10 cellular contexts compared by ENCODE assay signal in the genomic region with DNA sequence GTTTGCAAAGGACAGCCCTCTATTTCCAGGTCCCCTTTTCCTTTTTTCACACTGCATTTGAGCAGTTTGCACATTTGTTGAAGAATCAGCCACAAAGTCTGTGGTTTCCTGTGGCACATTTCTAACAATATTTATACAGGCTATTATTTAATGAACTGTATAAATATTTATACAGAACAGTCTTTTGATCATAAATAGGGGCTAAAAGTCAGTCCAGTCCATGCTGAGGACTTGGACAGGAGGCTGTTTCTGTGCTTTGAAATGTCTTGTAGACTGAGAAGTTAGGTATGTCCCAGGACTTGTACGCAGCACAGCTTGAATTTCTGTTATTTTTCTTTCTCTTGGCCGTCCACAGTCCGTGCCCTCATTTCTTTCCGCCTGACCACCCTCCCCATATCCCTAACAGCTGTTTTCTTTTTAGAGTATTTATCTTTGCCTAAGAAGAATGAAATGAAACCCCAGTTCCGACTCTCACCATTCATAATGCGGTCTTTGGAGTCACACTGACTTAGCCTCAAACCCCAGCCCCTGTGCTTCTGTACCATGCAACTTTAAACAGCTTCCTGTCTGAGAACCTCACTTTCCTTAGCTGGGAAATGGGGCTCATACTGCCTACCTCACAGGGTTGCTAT. TPM values are rescaled to one million over a fixed set of nuclear protein-coding genes. Genes with fewer than 3 reads are reported as not detected.
A peak's percentile ranks its signal among the peaks of the same experiment; 100 is the strongest.
DNase-seq lines count a peak whose midpoint lies in the region; ATAC-seq, FAIRE-seq and TF ChIP-seq lines count a peak whose summit lies in the region.
"Had no signal": no experiment of that assay in that cellular context is flagged by ENCODE, and none has a peak within 500 bp of the region (broad histone marks: within the 10 kb centered on the region; RNA-seq: fewer than 3 reads in every experiment).

No MANE protein-coding gene starts in this region.

- FAIRE-seq in A549 (lab: Jason Lieb, UNC): no peak
- FAIRE-seq: keratinocyte had no signal

- WGBS in A549 (ENCODE audit: missing lambda C conversion rate): 92% methylated on average over 6 of the region's 6 CpGs

- CTCF ChIA-PET in A549 (lab: Yijun Ruan, JAX): interaction anchor here (1.4 kb wide), 1 partner anchor 27 kb away, joined by 4 read pairs; no protein-coding TSS in a partner anchor

- no peak overlapping the region for H3K4me3 ChIP-seq in A549
- H3K4me3 ChIP-seq in brain microvascular endothelial cell (ENCODE audit: low read depth, low read length): peak overlapping the region; percentile 26
- H3K4me3 ChIP-seq in mucosa of descending colon: no peak overlapping the region

- TF ChIP-seq CTCF in A549 (IDR thresholded peaks at IDR 0.05) (no peak), brain microvascular endothelial cell (IDR thresholded peaks at IDR 0.05; ENCODE audit: low read depth, low read length, missing control alignments) (no peak), mucosa of descending colon (IDR thresholded peaks at IDR 0.05) (no peak)

- H3K4me2 ChIP-seq in A549: peak overlapping the region; percentile 15; the same call in 1 of the 3 replicates

- H3K27ac ChIP-seq in A549: 0 out of 6 replicates have a peak overlapping the region, but pooled peaks of 1 of the 2 experiments have one; percentile 37
- H3K27ac ChIP-seq in brain microvascular endothelial cell: peak overlapping the region; percentile 2

- peaks cover 15% of the 10 kb centered on the region; the same call in 2 of the 3 replicates for H3K4me1 ChIP-seq in A549
- H3K4me1 ChIP-seq in mucosa of descending colon (ENCODE audit: low read depth): peaks cover 5% of the 10 kb centered on the region

- TF ChIP-seq POLR2A in A549 (IDR thresholded peaks at IDR 0.05; ENCODE audit: low read length): no peak
- TF ChIP-seq POLR2A in GM18505 (IDR thresholded peaks at IDR 0.05; ENCODE audit: borderline replicate concordance, extremely low read depth, insufficient read depth, insufficient read length): no peak

- no peak for DNase-seq in A549 (ENCODE audit: low read depth in 1 of 2, low spot score in 1 of 2)
- peak; percentile 24 for DNase-seq in brain microvascular endothelial cell
- DNase-seq in mucosa of descending colon: no peak
- no peak for DNase-seq in NOMO-1 (lab: John Stamatoyannopoulos, UW; ENCODE audit: unreplicated experiment in 2 of 2)
- no peak for DNase-seq in NCI-H526 treated with DMSO at 0.1 percent for 48 hours (lab: John Stamatoyannopoulos, UW)
- DNase-seq: activated CD4-positive, CD25-positive, alpha-beta regulatory T cell had no signal

- ATAC-seq in A549 (no peak), GM21576 (IDR thresholded peaks at IDR 0.05; ENCODE audit: unreplicated experiment) (peak; percentile 67), mucosa of descending colon (peak; percentile 40), HG02763 (IDR thresholded peaks at IDR 0.05; ENCODE audit: unreplicated experiment) (no peak), GM18505 (IDR thresholded peaks at IDR 0.05; ENCODE audit: unreplicated experiment) (no peak)

- no peaks in the 10 kb centered on the region for H3K27me3 ChIP-seq in brain microvascular endothelial cell (replicated peaks)

- no peak for TF ChIP-seq RAD21 in A549 (conservative IDR thresholded peaks at IDR 0.05 in 1 of 2, IDR thresholded peaks at IDR 0.05 in 1 of 2)

- TF ChIP-seq EP300 in A549 (IDR thresholded peaks at IDR 0.05): no peak

- in situ Hi-C loops in brain microvascular endothelial cell (cut with HindIII; ENCODE audit: low pct_ligation_motif_present, low sequenced_read_pairs): no loop called here

- POLR2A ChIA-PET in A549 (lab: Yijun Ruan, JAX): no interaction called here

- no peaks in the 10 kb centered on the region for H3K9me3 ChIP-seq in A549
- no peaks in the 10 kb centered on the region for H3K9me3 ChIP-seq in mucosa of descending colon

- H3K36me3 ChIP-seq in brain microvascular endothelial cell (replicated peaks) (no peaks in the 10 kb centered on the region), mucosa of descending colon (ENCODE audit: low read depth) (no peaks in the 10 kb centered on the region)

- intact Hi-C loops in mucosa of descending colon (cut with DNase I, micrococcal nuclease): no loop called here

TF ChIP-seq in A549, 52 proteins besides CTCF, POLR2A, EP300 and RAD21:
- TF ChIP-seq TP53 (CRISPR knock-in tag; IDR thresholded peaks at IDR 0.05): no peak
- TF ChIP-seq FOSL2 (IDR thresholded peaks at IDR 0.05): no peak
- TF ChIP-seq FOSL2 (CRISPR knock-in tag; IDR thresholded peaks at IDR 0.05): no peak
- no peak for TF ChIP-seq HOXB13 (CRISPR knock-in tag; IDR thresholded peaks at IDR 0.05; ENCODE audit: low read depth)
- TF ChIP-seq, protein P1, sequence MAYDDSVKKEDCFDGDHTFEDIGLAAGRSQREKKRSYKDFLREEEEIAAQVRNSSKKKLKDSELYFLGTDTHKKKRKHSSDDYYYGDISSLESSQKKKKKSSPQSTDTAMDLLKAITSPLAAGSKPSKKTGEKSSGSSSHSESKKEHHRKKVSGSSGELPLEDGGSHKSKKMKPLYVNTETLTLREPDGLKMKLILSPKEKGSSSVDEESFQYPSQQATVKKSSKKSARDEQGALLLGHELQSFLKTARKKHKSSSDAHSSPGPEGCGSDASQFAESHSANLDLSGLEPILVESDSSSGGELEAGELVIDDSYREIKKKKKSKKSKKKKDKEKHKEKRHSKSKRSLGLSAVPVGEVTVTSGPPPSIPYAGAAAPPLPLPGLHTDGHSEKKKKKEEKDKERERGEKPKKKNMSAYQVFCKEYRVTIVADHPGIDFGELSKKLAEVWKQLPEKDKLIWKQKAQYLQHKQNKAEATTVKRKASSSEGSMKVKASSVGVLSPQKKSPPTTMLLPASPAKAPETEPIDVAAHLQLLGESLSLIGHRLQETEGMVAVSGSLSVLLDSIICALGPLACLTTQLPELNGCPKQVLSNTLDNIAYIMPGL (CRISPR knock-in tag; IDR thresholded peaks at IDR 0.05; ENCODE audit: borderline replicate concordance): no peak
- no peak for TF ChIP-seq ZSCAN20 (CRISPR knock-in tag; IDR thresholded peaks at IDR 0.05)
- no peak for TF ChIP-seq NPAS2 (CRISPR knock-in tag; IDR thresholded peaks at IDR 0.05; ENCODE audit: borderline replicate concordance)
- TF ChIP-seq TFCP2L1 (CRISPR knock-in tag; IDR thresholded peaks at IDR 0.05): no peak
- no peak for TF ChIP-seq BHLHE40 (IDR thresholded peaks at IDR 0.05; ENCODE audit: low read depth, low read length)
- no peak for TF ChIP-seq ZC3H11A (IDR thresholded peaks at IDR 0.05)
- no peak for TF ChIP-seq RFX5 (IDR thresholded peaks at IDR 0.05)
- TF ChIP-seq JUN (IDR thresholded peaks at IDR 0.05): no peak
- TF ChIP-seq JUNB (IDR thresholded peaks at IDR 0.05): no peak
- TF ChIP-seq CHD4 (IDR thresholded peaks at IDR 0.05; ENCODE audit: borderline replicate concordance): no peak
- no peak for TF ChIP-seq FOSB (CRISPR knock-in tag; IDR thresholded peaks at IDR 0.05)
- no peak for TF ChIP-seq RCOR1 (IDR thresholded peaks at IDR 0.05; ENCODE audit: low read depth, low read length)
- no peak for TF ChIP-seq NFE2L2 (conservative IDR thresholded peaks at IDR 0.05; ENCODE audit: low read length)
- TF ChIP-seq, protein P2, sequence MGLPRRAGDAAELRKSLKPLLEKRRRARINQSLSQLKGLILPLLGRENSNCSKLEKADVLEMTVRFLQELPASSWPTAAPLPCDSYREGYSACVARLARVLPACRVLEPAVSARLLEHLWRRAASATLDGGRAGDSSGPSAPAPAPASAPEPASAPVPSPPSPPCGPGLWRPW (IDR thresholded peaks at IDR 0.05): no peak
- TF ChIP-seq ESRRA (IDR thresholded peaks at IDR 0.05; ENCODE audit: borderline replicate concordance, low read length): no peak
- no peak for TF ChIP-seq HOXB5 (CRISPR knock-in tag; IDR thresholded peaks at IDR 0.05)

RNA-seq across cellular contexts. Expression of a gene that starts 19.7 kb away (rescaled TPM):
- polyA plus RNA-seq in A549 (2011; rRNA removed) (4.8 and 5.1 TPM in 2 replicates), A549 (2017; fragmentation: RNase III; extraction: RNeasy Plus Mini Kit Qiagen cat#74134 plus additional on column Dnase treatment) (2.9 to 4.0 TPM (median 3.0 TPM) in 3 replicates)
- polyA plus RNA-seq in A549 (2012; cell fraction: cytosol; rRNA removed): 2.1 and 2.6 TPM in 2 replicates
- 1.7 and 2.1 TPM in 2 replicates for polyA plus RNA-seq in A549 (2012; cell fraction: nucleus; rRNA removed)
- 12.4 and 16.4 TPM in 2 replicates for polyA minus RNA-seq in A549 (2011; rRNA and poly(A)+ RNA removed)
- 10 to 100 TPM; 25.2 to 38.3 (median 36.6) TPM for total RNA-seq in mucosa of descending colon

Comparison
In these comparisons a context has a peak if more than half of its experiments do, and no peak if none do; other contexts are left out.
1. ATAC-seq: peak in GM21576 (single experiment) and mucosa of descending colon (single experiment); none in A549 (0 of 2), HG02763 (single experiment) and GM18505 (single experiment).